ENCODE assay signal across 10 cellular contexts in genomic region chr2:127524198-127524834, GRCh38. TPM values are rescaled to one million over a fixed set of nuclear protein-coding genes. Genes with fewer than 3 reads are reported as not detected.
DNase-seq lines count a peak whose midpoint lies in the region; ATAC-seq and TF ChIP-seq lines count a peak whose summit lies in the region.
"Not testable (repeated sequence)": the region's sequence is repeated elsewhere in the genome, so short reads cannot be mapped to it uniquely, and the experiment has no call there.
"Had no signal": no experiment of that assay in that cellular context is flagged by ENCODE, and none has a peak within 500 bp of the region (broad histone marks: within the 10 kb centered on the region; RNA-seq: fewer than 3 reads in every experiment).

No MANE protein-coding gene starts in this region.

- peaks cover 39% of the 10 kb centered on the region for H3K36me3 Mint-ChIP-seq in GM23338 (ENCODE audit: low read depth)
- peaks cover 26% of the 10 kb centered on the region for H3K36me3 Mint-ChIP-seq in activated CD4-positive, alpha-beta T cell treated with anti-CD3 and anti-CD28 coated beads, Interleukin-2, amount 10 ng/mL, durations not matched to agents 7 days and 5 days (ENCODE audit: low read depth)
- not testable (repeated sequence) for H3K36me3 Mint-ChIP-seq in activated naive CD8-positive, alpha-beta T cell
- H3K36me3 Mint-ChIP-seq in effector memory CD8-positive, alpha-beta T cell (ENCODE audit: insufficient read depth) = peaks cover 33% of the 10 kb centered on the region
- peaks cover 0 to 21% (median 12%) of the 10 kb centered on the region in 5 donors for H3K36me3 Mint-ChIP-seq in naive thymus-derived CD4-positive, alpha-beta T cell

- not testable (repeated sequence) for H3K9me2 ChIP-seq in GM23338 (ENCODE audit: insufficient read depth); OCI-LY1 (ENCODE audit: low read depth, low read length)

- H3K4me1 ChIP-seq in GM23338 (ENCODE audit: insufficient read depth) = peaks cover 15% of the 10 kb centered on the region
- H3K4me1 ChIP-seq in OCI-LY1 (ENCODE audit: insufficient read depth, low read length, severe bottlenecking) = peaks cover 20% of the 10 kb centered on the region
- H3K4me1 ChIP-seq in naive thymus-derived CD4-positive, alpha-beta T cell (ENCODE audit: control insufficient read depth in 2 of 2, insufficient read depth in 2 of 2, low read length in 2 of 2) = not testable (repeated sequence)
- H3K4me1 ChIP-seq in skeletal muscle satellite cell (ENCODE audit: control insufficient read depth, insufficient read depth, low read length) = peaks cover 16% of the 10 kb centered on the region

- H3K4me1 Mint-ChIP-seq in GM23338 = peaks cover 16% of the 10 kb centered on the region
- H3K4me1 Mint-ChIP-seq in activated CD4-positive, alpha-beta T cell treated with anti-CD3 and anti-CD28 coated beads, Interleukin-2, amount 10 ng/mL, durations not matched to agents 7 days and 5 days = peaks cover 32% of the 10 kb centered on the region
- H3K4me1 Mint-ChIP-seq in activated naive CD8-positive, alpha-beta T cell (ENCODE audit: low read depth) = peaks cover 54% of the 10 kb centered on the region
- H3K4me1 Mint-ChIP-seq in effector memory CD8-positive, alpha-beta T cell (ENCODE audit: low read depth in 2 of 2) = peaks cover 23 to 50% of the 10 kb centered on the region in 2 donors
- H3K4me1 Mint-ChIP-seq in naive thymus-derived CD4-positive, alpha-beta T cell = peaks cover 19 to 62% (median 56%) of the 10 kb centered on the region in 7 donors

- H3K36me3 ChIP-seq in GM23338 (ENCODE audit: insufficient read depth) (peaks cover 19% of the 10 kb centered on the region), OCI-LY1 (ENCODE audit: insufficient read depth, low read length) (peaks cover 45% of the 10 kb centered on the region), skeletal muscle satellite cell (ENCODE audit: insufficient read depth, low read length) (peaks cover 28% of the 10 kb centered on the region)
- H3K36me3 ChIP-seq in naive thymus-derived CD4-positive, alpha-beta T cell (ENCODE audit: control insufficient read depth in 2 of 3, insufficient read depth in 3 of 3, low read length in 3 of 3) = peaks cover 0 to 33% (median 6%) of the 10 kb centered on the region in 3 experiments

- H3K9me3 ChIP-seq in AG04450 (ENCODE audit: control insufficient read depth, insufficient read depth, low read length); OCI-LY1 (ENCODE audit: low read length); naive thymus-derived CD4-positive, alpha-beta T cell (ENCODE audit: control insufficient read depth in 2 of 3, low read length in 3 of 3); skeletal muscle satellite cell (replicated peaks; ENCODE audit: low read length): not testable (repeated sequence)

- not testable (repeated sequence) for TF ChIP-seq CTCF in AG04450 (IDR thresholded peaks at IDR 0.05; ENCODE audit: low read depth, low read length); GM23338 (conservative IDR thresholded peaks at IDR 0.05; ENCODE audit: low read depth in 2 of 2); OCI-LY1 (IDR thresholded peaks at IDR 0.05; ENCODE audit: low read length)

- POLR2A ChIA-PET in AG04450 (lab: Yijun Ruan, JAX) = not testable (repeated sequence)
- POLR2A ChIA-PET in activated CD4-positive, alpha-beta T cell treated with anti-CD3 and anti-CD28 coated beads, Interleukin-2, amount 10 ng/mL, durations not matched to agents 7 days and 5 days (lab: Charles Lee) = interaction anchor here (0.6 to 0.7 kb wide), 2 partner anchors 27 to 37 kb away, joined by 3 read pairs; no protein-coding TSS in a partner anchor
- POLR2A ChIA-PET in naive thymus-derived CD4-positive, alpha-beta T cell (lab: Charles Lee) = interaction anchor here (0.6 kb wide), 1 partner anchor 135 kb away, joined by 3 read pairs; no protein-coding TSS in a partner anchor

- not testable (repeated sequence) for H3K27me3 ChIP-seq in AG04450 (ENCODE audit: control insufficient read depth, insufficient read depth, low read length); GM23338 (ENCODE audit: insufficient read depth); OCI-LY1 (ENCODE audit: insufficient read depth, low read length); naive thymus-derived CD4-positive, alpha-beta T cell (ENCODE audit: control insufficient read depth in 2 of 2, insufficient read depth in 2 of 2, low read length in 2 of 2); skeletal muscle satellite cell (ENCODE audit: control insufficient read depth, insufficient read depth, low read length)

- not testable (repeated sequence) for DNase-seq in AG04450 (ENCODE audit: low read depth, low spot score); GM23338 (ENCODE audit: low spot score); activated CD4-positive, alpha-beta T cell treated with anti-CD3 and anti-CD28 coated beads, Interleukin-2, amount 10 ng/mL, durations not matched to agents 7 days and 5 days; effector memory CD8-positive, alpha-beta T cell; naive thymus-derived CD4-positive, alpha-beta T cell

- not testable (repeated sequence) for H3K4me2 ChIP-seq in GM23338
- peak overlapping the region; percentile 90 for H3K4me2 ChIP-seq in OCI-LY1 (ENCODE audit: low read length)
- H3K4me2 ChIP-seq in skeletal muscle satellite cell (ENCODE audit: low read length) = peak overlapping the region; percentile 48

- H3K27ac Mint-ChIP-seq in GM23338 = not testable (repeated sequence)
- H3K27ac Mint-ChIP-seq in activated CD4-positive, alpha-beta T cell treated with anti-CD3 and anti-CD28 coated beads, Interleukin-2, amount 10 ng/mL, durations not matched to agents 7 days and 5 days = peak overlapping the region; percentile 3
- peak overlapping the region; percentile 62 for H3K27ac Mint-ChIP-seq in activated naive CD8-positive, alpha-beta T cell
- peak overlapping the region; percentile 76 to 99 for H3K27ac Mint-ChIP-seq in effector memory CD8-positive, alpha-beta T cell
- peak overlapping the region in 3 of 9 donors; percentile 30 to 75 (median 39) for H3K27ac Mint-ChIP-seq in naive thymus-derived CD4-positive, alpha-beta T cell

- not testable (repeated sequence) for H2AFZ ChIP-seq in GM23338; OCI-LY1 (ENCODE audit: low read length)

- intact Hi-C loops in naive thymus-derived CD4-positive, alpha-beta T cell (cut with micrococcal nuclease) = loop anchor here (10.0 kb wide), 5 partner anchors 360 to 860 kb away; partner anchors contain the start of genes AMMECR1L (in 2 of the 2) and UGGT1 (in 1 of the 2)

- not testable (repeated sequence) for H3K9ac ChIP-seq in OCI-LY1 (ENCODE audit: low read length); skeletal muscle satellite cell (ENCODE audit: low read depth, low read length)

- H3K79me2 ChIP-seq in GM23338 (replicated peaks; ENCODE audit: insufficient read depth) = peaks cover 67% of the 10 kb centered on the region
- peaks cover 30% of the 10 kb centered on the region for H3K79me2 ChIP-seq in OCI-LY1 (ENCODE audit: insufficient read depth, low read length)

- H4K20me1 ChIP-seq in GM23338 (replicated peaks; ENCODE audit: insufficient read depth) = peaks cover 26% of the 10 kb centered on the region
- not testable (repeated sequence) for H4K20me1 ChIP-seq in OCI-LY1 (ENCODE audit: insufficient read depth, low read length)

- H3K4me3 ChIP-seq in AG04450 (ENCODE audit: low read depth, low read length) (0 out of 2 replicates have a peak overlapping the region, but pooled peaks have one; percentile 11), GM23338 (peak overlapping the region; percentile 27; the same call in 1 of the 2 replicates), OCI-LY1 (ENCODE audit: low read depth, low read length, poor library complexity, severe bottlenecking) (peak overlapping the region; percentile 98)
- not testable (repeated sequence) for H3K4me3 ChIP-seq in naive thymus-derived CD4-positive, alpha-beta T cell (ENCODE audit: low read length); skeletal muscle satellite cell (ENCODE audit: low read length)

- ATAC-seq in GM23338; effector memory CD8-positive, alpha-beta T cell (replicated peaks); naive thymus-derived CD4-positive, alpha-beta T cell: not testable (repeated sequence)

- H3K27ac ChIP-seq in AG04450 (ENCODE audit: low read depth, low read length); GM23338 (ENCODE audit: low read depth); OCI-LY1 (ENCODE audit: low read depth, low read length, poor library complexity, severe bottlenecking); naive thymus-derived CD4-positive, alpha-beta T cell (ENCODE audit: low read depth, low read length): not testable (repeated sequence)

- H3K4me3 Mint-ChIP-seq in GM23338 = peak overlapping the region; percentile 94
- peak overlapping the region; percentile 50 for H3K4me3 Mint-ChIP-seq in activated CD4-positive, alpha-beta T cell treated with anti-CD3 and anti-CD28 coated beads, Interleukin-2, amount 10 ng/mL, durations not matched to agents 7 days and 5 days
- H3K4me3 Mint-ChIP-seq in activated naive CD8-positive, alpha-beta T cell = peak overlapping the region; percentile 99
- peak overlapping the region; percentile 93 to 94 for H3K4me3 Mint-ChIP-seq in effector memory CD8-positive, alpha-beta T cell
- peak overlapping the region; percentile 29 to 99 (median 55) for H3K4me3 Mint-ChIP-seq in naive thymus-derived CD4-positive, alpha-beta T cell

- CTCF ChIA-PET in AG04450 (lab: Charles Lee); activated CD4-positive, alpha-beta T cell treated with anti-CD3 and anti-CD28 coated beads, Interleukin-2, amount 10 ng/mL, durations not matched to agents 7 days and 5 days (lab: Charles Lee); naive thymus-derived CD4-positive, alpha-beta T cell (lab: Charles Lee): not testable (repeated sequence)

- peaks cover 12% of the 10 kb centered on the region for H3K27me3 Mint-ChIP-seq in GM23338 (ENCODE audit: insufficient read depth, low read depth, poor library complexity)
- H3K27me3 Mint-ChIP-seq in activated CD4-positive, alpha-beta T cell treated with anti-CD3 and anti-CD28 coated beads, Interleukin-2, amount 10 ng/mL, durations not matched to agents 7 days and 5 days; activated naive CD8-positive, alpha-beta T cell; effector memory CD8-positive, alpha-beta T cell; naive thymus-derived CD4-positive, alpha-beta T cell: not testable (repeated sequence)

- not testable (repeated sequence) for H3F3A ChIP-seq in GM23338 (replicated peaks; ENCODE audit: low read depth); OCI-LY1 (ENCODE audit: insufficient read depth, low read length)

- H3K9me3 Mint-ChIP-seq in GM23338; activated CD4-positive, alpha-beta T cell treated with anti-CD3 and anti-CD28 coated beads, Interleukin-2, amount 10 ng/mL, durations not matched to agents 7 days and 5 days; activated naive CD8-positive, alpha-beta T cell (ENCODE audit: low read depth); effector memory CD8-positive, alpha-beta T cell; naive thymus-derived CD4-positive, alpha-beta T cell: not testable (repeated sequence)

RNA-seq across cellular contexts. Expression of gene IWS1, which starts 2.0 kb away (rescaled TPM):
- 42.2 and 55.0 TPM in 2 replicates for polyA plus RNA-seq in AG04450 (2011; rRNA removed)
- polyA minus RNA-seq in AG04450 (2011; rRNA and poly(A)+ RNA removed) = 26.7 and 38.0 TPM in 2 replicates
- 56.0 and 82.8 TPM in 2 replicates for total RNA-seq in GM23338 (2014; rRNA removed; shearing (Covaris generic))
- 84.4 and 97.2 TPM in 2 replicates for polyA plus RNA-seq in GM23338 (2016; fragmentation: Nextera tagmentation; extraction: Ambion mirVana)
- total RNA-seq in activated CD4-positive, alpha-beta T cell treated with anti-CD3 and anti-CD28 coated beads, Interleukin-2, amount 10 ng/mL, durations not matched to agents 7 days and 5 days = 10 to 100 TPM; 43.0 to 46.9 TPM
- total RNA-seq in naive thymus-derived CD4-positive, alpha-beta T cell = 10 to 100 TPM; 24.0 to 57.5 (median 43.4) TPM
- polyA plus RNA-seq in naive thymus-derived CD4-positive, alpha-beta T cell = 10 to 100 TPM; 15.7 to 39.7 TPM
- total RNA-seq in skeletal muscle satellite cell (2012; rRNA removed) = 25.6 and 26.6 TPM in 2 replicates

RNA-seq across cellular contexts. Expression of gene MYO7B, which starts 11.2 kb away (rescaled TPM):
- polyA plus RNA-seq in AG04450 (2011; rRNA removed) (0.02 TPM in 1 of 2 replicates, not detected in the other), GM23338 (2016; fragmentation: Nextera tagmentation; extraction: Ambion mirVana) (not detected in 2 replicates)
- polyA minus RNA-seq in AG04450 (2011; rRNA and poly(A)+ RNA removed) = not detected in 2 replicates
- total RNA-seq in GM23338 (2014; rRNA removed; shearing (Covaris generic)) = not detected in 2 replicates
- total RNA-seq in activated CD4-positive, alpha-beta T cell treated with anti-CD3 and anti-CD28 coated beads, Interleukin-2, amount 10 ng/mL, durations not matched to agents 7 days and 5 days = under 1 TPM; 0.60 to 0.69 TPM
- 1 to 10 TPM in 2 of 5 experiments, under 1 TPM in 1, not detected in 2; 0.29 to 5.9 (median 1.3) TPM for total RNA-seq in naive thymus-derived CD4-positive, alpha-beta T cell
- polyA plus RNA-seq in naive thymus-derived CD4-positive, alpha-beta T cell = not detected
- total RNA-seq in skeletal muscle satellite cell (2012; rRNA removed) = under 0.01 and 0.66 TPM in 2 replicates
- total RNA-seq: epithelial cell of proximal tubule, H1 had no signal
- polyA plus RNA-seq: H1 had no signal
